ENCODE assay signal across 8 cellular contexts in the genomic region with DNA sequence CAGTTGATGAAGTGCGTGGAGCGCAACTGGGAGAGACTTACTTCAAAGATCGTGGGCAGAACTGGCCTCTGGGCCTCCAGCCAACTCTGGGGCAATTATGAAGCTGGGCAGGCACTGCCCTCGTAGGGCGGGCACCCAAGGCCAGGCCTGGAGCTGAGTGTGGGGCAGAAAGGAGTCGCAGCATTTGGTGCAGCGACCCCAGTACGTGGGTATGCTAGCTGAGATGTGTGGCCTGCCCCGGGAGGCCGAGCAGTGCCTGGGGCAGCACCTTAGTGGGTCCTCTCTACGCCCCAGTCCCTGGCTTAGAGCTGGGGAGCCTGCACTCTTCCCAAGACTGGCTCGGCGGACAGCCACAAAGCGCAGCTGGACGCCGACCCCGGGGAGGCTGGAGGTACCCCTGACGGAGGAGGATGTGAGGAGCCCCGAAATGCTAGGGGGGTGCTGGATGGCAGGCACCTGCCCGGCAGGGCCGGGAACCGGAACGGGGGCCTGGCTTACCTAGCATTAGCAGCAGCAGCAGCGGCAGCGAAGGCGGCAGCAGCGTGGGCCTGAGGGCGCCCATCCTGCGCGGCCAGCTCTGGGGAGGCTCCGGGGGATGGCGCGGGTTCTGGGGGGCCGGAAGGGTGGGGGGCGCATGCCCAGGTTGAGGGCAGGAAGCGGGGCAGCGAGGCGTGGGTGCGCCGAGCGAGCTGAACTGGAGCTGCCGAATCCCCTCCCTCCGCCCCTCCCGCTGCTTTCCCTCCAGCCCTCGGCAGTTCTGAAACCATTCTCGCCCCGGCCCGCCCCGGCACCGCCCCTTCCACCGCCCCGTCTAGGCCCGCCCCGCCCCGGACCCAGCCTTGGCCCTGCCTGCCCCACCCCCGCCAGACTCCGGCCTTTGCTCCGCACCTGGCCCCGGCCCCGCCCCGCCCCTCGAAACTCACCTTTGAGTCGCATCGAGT. TPM values are rescaled to one million over a fixed set of nuclear protein-coding genes. Genes with fewer than 3 reads are reported as not detected.
DNase-seq lines count a peak whose midpoint lies in the region; ATAC-seq and TF ChIP-seq lines count a peak whose summit lies in the region.

A gene with protein sequence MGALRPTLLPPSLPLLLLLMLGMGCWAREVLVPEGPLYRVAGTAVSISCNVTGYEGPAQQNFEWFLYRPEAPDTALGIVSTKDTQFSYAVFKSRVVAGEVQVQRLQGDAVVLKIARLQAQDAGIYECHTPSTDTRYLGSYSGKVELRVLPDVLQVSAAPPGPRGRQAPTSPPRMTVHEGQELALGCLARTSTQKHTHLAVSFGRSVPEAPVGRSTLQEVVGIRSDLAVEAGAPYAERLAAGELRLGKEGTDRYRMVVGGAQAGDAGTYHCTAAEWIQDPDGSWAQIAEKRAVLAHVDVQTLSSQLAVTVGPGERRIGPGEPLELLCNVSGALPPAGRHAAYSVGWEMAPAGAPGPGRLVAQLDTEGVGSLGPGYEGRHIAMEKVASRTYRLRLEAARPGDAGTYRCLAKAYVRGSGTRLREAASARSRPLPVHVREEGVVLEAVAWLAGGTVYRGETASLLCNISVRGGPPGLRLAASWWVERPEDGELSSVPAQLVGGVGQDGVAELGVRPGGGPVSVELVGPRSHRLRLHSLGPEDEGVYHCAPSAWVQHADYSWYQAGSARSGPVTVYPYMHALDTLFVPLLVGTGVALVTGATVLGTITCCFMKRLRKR (minus strand): TSS at position 709 of the 941 bp plus-strand sequence. CDS start 147 bp downstream, at position 562.

- H3K4me1 Mint-ChIP-seq in neural progenitor cell = peaks cover 55% of the 10 kb centered on the region

- peaks cover 12% of the 10 kb centered on the region for H4K20me1 ChIP-seq in neural progenitor cell (ENCODE audit: low read depth)

- peak within 1 kb of the TSS; percentile 93 for H3K4me2 ChIP-seq in neural progenitor cell

- no peaks in the 10 kb centered on the region for H3K9me3 Mint-ChIP-seq in neural progenitor cell

- peak within 1 kb of the TSS; percentile 88 for H3K4me3 ChIP-seq in Jurkat, Clone E6-1 (ENCODE audit: low read length)
- H3K4me3 ChIP-seq in RWPE2 (ENCODE audit: severe bottlenecking) (peak within 1 kb of the TSS; percentile 63), neural progenitor cell (peak within 1 kb of the TSS; percentile 95), subcutaneous abdominal adipose tissue (ENCODE audit: low read depth in 1 of 5, low read length in 5 of 5) (peak within 1 kb of the TSS; percentile 76 to 87 (median 80))

- peaks cover 9% of the 10 kb centered on the region for H3K4me1 ChIP-seq in RWPE2 (ENCODE audit: insufficient read depth, poor library complexity, severe bottlenecking)
- H3K4me1 ChIP-seq in neural progenitor cell = peaks cover 29% of the 10 kb centered on the region
- peaks cover 20 to 53% (median 39%) of the 10 kb centered on the region in 5 donors for H3K4me1 ChIP-seq in subcutaneous abdominal adipose tissue (ENCODE audit: control insufficient read depth in 5 of 5, insufficient read depth in 5 of 5, low read length in 5 of 5)

- DNase-seq in COR-L47 (lab: John Stamatoyannopoulos, UW) (peak; percentile 96), RWPE2 (ENCODE audit: low spot score) (peak; percentile 94), fibroblast of the conjunctiva (ENCODE audit: low read depth) (peak; percentile 47), neural progenitor cell (ENCODE audit: low spot score) (peak; percentile 34)
- peak; percentile 90 for DNase-seq in Jurkat, Clone E6-1 (ENCODE audit: low read depth, low spot score)
- DNase-seq in activated T-helper 9 cell treated with anti-CD3 and anti-CD28 coated beads, Interleukin-2, amount 50 U/mL, for 16 hours (ENCODE audit: low read depth) = peak; percentile 88

- peak within 1 kb of the TSS; percentile 86 for H3K4me3 Mint-ChIP-seq in neural progenitor cell

- H3K27me3 ChIP-seq in RWPE2 (ENCODE audit: insufficient read depth, poor library complexity, severe bottlenecking) (no peaks in the 10 kb centered on the region), neural progenitor cell (peaks cover 18% of the 10 kb centered on the region), subcutaneous abdominal adipose tissue (ENCODE audit: control insufficient read depth in 5 of 5, insufficient read depth in 4 of 5, low read length in 5 of 5) (no peaks in the 10 kb centered on the region)

- H2AFZ ChIP-seq in neural progenitor cell (replicated peaks) = peak within 1 kb of the TSS; percentile 97

- no peaks in the 10 kb centered on the region for H3K36me3 Mint-ChIP-seq in neural progenitor cell

- peaks cover 35% of the 10 kb centered on the region for H3F3A ChIP-seq in neural progenitor cell (ENCODE audit: low read depth)

- TF ChIP-seq CTCF in RWPE2 (IDR thresholded peaks at IDR 0.05; ENCODE audit: poor library complexity, severe bottlenecking) = no peak
- no peak for TF ChIP-seq CTCF in neural progenitor cell (IDR thresholded peaks at IDR 0.05)

- H3K9ac ChIP-seq in neural progenitor cell = peak within 1 kb of the TSS; percentile 47
- peak within 1 kb of the TSS; percentile 80 to 92 (median 90) for H3K9ac ChIP-seq in subcutaneous abdominal adipose tissue (ENCODE audit: low read length in 5 of 5)

- H3K9me3 ChIP-seq in RWPE2 (ENCODE audit: severe bottlenecking) (no peaks in the 10 kb centered on the region), neural progenitor cell (ENCODE audit: low read depth) (no peaks in the 10 kb centered on the region), subcutaneous abdominal adipose tissue (ENCODE audit: control insufficient read depth in 5 of 5, low read length in 5 of 5) (no peaks in the 10 kb centered on the region)

- H3K27me3 Mint-ChIP-seq in neural progenitor cell (ENCODE audit: insufficient read depth, low read depth) = peaks cover 8% of the 10 kb centered on the region

- H3K27ac Mint-ChIP-seq in neural progenitor cell = peak within 1 kb of the TSS; percentile 23

- peaks cover 14% of the 10 kb centered on the region for H3K79me2 ChIP-seq in neural progenitor cell (ENCODE audit: low read depth)

- H3K27ac ChIP-seq in RWPE2 (ENCODE audit: poor library complexity, severe bottlenecking) (peak within 1 kb of the TSS; percentile 46), neural progenitor cell (no peak within 1 kb of the TSS), subcutaneous abdominal adipose tissue (ENCODE audit: low read depth, low read length) (peak within 1 kb of the TSS; percentile 95)

- ATAC-seq in GM21515 (IDR thresholded peaks at IDR 0.05; ENCODE audit: unreplicated experiment) (peak; percentile 43), RWPE2 (ENCODE audit: low read depth) (peak; percentile 61)

- no peaks in the 10 kb centered on the region for H3K36me3 ChIP-seq in RWPE2 (ENCODE audit: low read depth)
- no peaks in the 10 kb centered on the region for H3K36me3 ChIP-seq in neural progenitor cell
- H3K36me3 ChIP-seq in subcutaneous abdominal adipose tissue (ENCODE audit: control insufficient read depth in 5 of 5, insufficient read depth in 5 of 5, low read length in 5 of 5) = peaks cover 0 to 21% (median 17%) of the 10 kb centered on the region in 5 donors

RNA-seq across cellular contexts. Expression of the gene that starts here (rescaled TPM):
- 44.4 TPM for polyA plus RNA-seq in Jurkat, Clone E6-1 (2012; ENCODE audit: insufficient read depth, insufficient read length)
- total RNA-seq in neural progenitor cell (ENCODE audit: low replicate concordance) = 9.4 and 23.4 TPM in 2 replicates

Comparison
In these comparisons a context has a peak if more than half of its experiments do, and no peak if none do; other contexts are left out.
1. DNase-seq: peak in every context shown above with its lines; median percentile 96 in COR-L47; 94 in RWPE2; 90 in Jurkat, Clone E6-1; 88 in activated T-helper 9 cell treated with anti-CD3 and anti-CD28 coated beads, Interleukin-2, amount 50 U/mL, for 16 hours; 47 in fibroblast of the conjunctiva; 34 in neural progenitor cell.